20 cellular contexts compared by ENCODE assay signal in genomic region chr7:114183311-114184105, GRCh38.
DNase-seq lines count a peak whose midpoint lies in the region; ATAC-seq and TF ChIP-seq lines count a peak whose summit lies in the region.
"Had no signal": no experiment of that assay in that cellular context is flagged by ENCODE, and none has a peak within 500 bp of the region (broad histone marks: within the 10 kb centered on the region; RNA-seq: fewer than 3 reads in every experiment).

No MANE protein-coding gene starts in this region.

- intact Hi-C loops in Right ventricle myocardium inferior (cut with DNase I): no loop called here
- intact Hi-C loops in left ventricle myocardium inferior (cut with micrococcal nuclease): no loop called here

- H3K4me3 ChIP-seq in left ventricle myocardium inferior (no peak overlapping the region), SJCRH30 (no peak overlapping the region)
- H3K4me3 ChIP-seq: Peyer's patch had no signal

- H3K9me3 ChIP-seq in left ventricle myocardium inferior (replicated peaks): no peaks in the 10 kb centered on the region
- no peaks in the 10 kb centered on the region for H3K9me3 ChIP-seq in SJCRH30 (replicated peaks)
- H3K9me3 ChIP-seq: Peyer's patch had no signal

- H3K36me3 ChIP-seq in left ventricle myocardium inferior (no peaks in the 10 kb centered on the region), SJCRH30 (peaks cover 5% of the 10 kb centered on the region)
- H3K36me3 ChIP-seq: Peyer's patch had no signal

- H3K4me1 ChIP-seq in left ventricle myocardium inferior (no peaks in the 10 kb centered on the region), SJCRH30 (peaks cover 16% of the 10 kb centered on the region), foreskin keratinocyte (peaks cover 12% of the 10 kb centered on the region)
- H3K4me1 ChIP-seq: Peyer's patch had no signal

- DNase-seq in Right ventricle myocardium inferior (ENCODE audit: missing footprints) (no peak), left ventricle myocardium inferior (no peak), SJCRH30 (no peak), foreskin keratinocyte (peak; percentile 8 to 32), NCI-H524 treated with DMSO at 0.1 percent for 48 hours (lab: John Stamatoyannopoulos, UW) (no peak), RKO (ENCODE audit: low spot score) (no peak)
- DNase-seq: CD4-positive, CD25-positive, alpha-beta regulatory T cell; DMS79 treated with DMSO at 0.1 percent for 48 hours; KBM-7; NCI-H1092 treated with DMSO at 0.1 percent for 48 hours; NCI-H2081; NCI-H2171; NCI-H345; NCI-H524; NCI-H82; Peyer's patch; SHP77 treated with DMSO at 0.1 percent for 48 hours; T-cell had no signal

- no peak for TF ChIP-seq CTCF in left ventricle myocardium inferior (IDR thresholded peaks at IDR 0.05; ENCODE audit: borderline replicate concordance)
- TF ChIP-seq CTCF in foreskin keratinocyte (conservative IDR thresholded peaks at IDR 0.05): no peak

- ATAC-seq in Right ventricle myocardium inferior (peak; percentile 52), foreskin keratinocyte (no peak), GM19397 (IDR thresholded peaks at IDR 0.05; ENCODE audit: unreplicated experiment) (no peak)
- ATAC-seq: T-cell had no signal

- no peaks in the 10 kb centered on the region for H3K27me3 ChIP-seq in left ventricle myocardium inferior (ENCODE audit: low read depth)
- no peaks in the 10 kb centered on the region for H3K27me3 ChIP-seq in SJCRH30
- no peaks in the 10 kb centered on the region for H3K27me3 ChIP-seq in foreskin keratinocyte
- H3K27me3 ChIP-seq: Peyer's patch had no signal

- H3K27ac ChIP-seq in left ventricle myocardium inferior (replicated peaks): no peak overlapping the region
- peak overlapping the region; percentile 2; the same call in 1 of the 2 replicates for H3K27ac ChIP-seq in SJCRH30
- no peak overlapping the region for H3K27ac ChIP-seq in foreskin keratinocyte
- H3K27ac ChIP-seq: HL-60, Peyer's patch had no signal

Comparison
In these comparisons a context has a peak if more than half of its experiments do, and no peak if none do; other contexts are left out.
1. DNase-seq: peak in foreskin keratinocyte (2 of 2); none in Right ventricle myocardium inferior (single experiment), left ventricle myocardium inferior (single experiment), SJCRH30 (0 of 2), NCI-H524 treated with DMSO at 0.1 percent for 48 hours (single experiment) and RKO (single experiment).